8 cellular contexts compared by ENCODE assay signal in genomic region chr12:109475993-109476806, GRCh38. TPM values are rescaled to one million over a fixed set of nuclear protein-coding genes. Genes with fewer than 3 reads are reported as not detected.
DNase-seq lines count a peak whose midpoint lies in the region; ATAC-seq and FAIRE-seq lines count a peak whose summit lies in the region.

No MANE protein-coding gene starts in this region.

- H3K9me3 Mint-ChIP-seq in dendritic cell treated with granulocyte-macrophage colony-stimulating factor and Interleukin-4, amounts not matched to agents 40 ng/mL and 50 ng/mL, for 4 days = no peaks in the 10 kb centered on the region
- H3K9me3 Mint-ChIP-seq in naive thymus-derived CD4-positive, alpha-beta T cell = no peaks in the 10 kb centered on the region

- ATAC-seq in naive thymus-derived CD4-positive, alpha-beta T cell = no peak
- no peak for ATAC-seq in GM18858 (IDR thresholded peaks at IDR 0.05; ENCODE audit: unreplicated experiment)

- peak overlapping the region; percentile 99 for H3K27ac Mint-ChIP-seq in dendritic cell treated with granulocyte-macrophage colony-stimulating factor and Interleukin-4, amounts not matched to agents 40 ng/mL and 50 ng/mL, for 4 days
- H3K27ac Mint-ChIP-seq in naive thymus-derived CD4-positive, alpha-beta T cell = peak overlapping the region; percentile 96 to 99 (median 98)

- peaks cover 44% of the 10 kb centered on the region for H3K4me1 Mint-ChIP-seq in dendritic cell treated with granulocyte-macrophage colony-stimulating factor and Interleukin-4, amounts not matched to agents 40 ng/mL and 50 ng/mL, for 4 days (ENCODE audit: low read depth)
- peaks cover 24 to 61% (median 46%) of the 10 kb centered on the region in 7 donors for H3K4me1 Mint-ChIP-seq in naive thymus-derived CD4-positive, alpha-beta T cell

- peaks cover 33% of the 10 kb centered on the region for H3K36me3 Mint-ChIP-seq in dendritic cell treated with granulocyte-macrophage colony-stimulating factor and Interleukin-4, amounts not matched to agents 40 ng/mL and 50 ng/mL, for 4 days (ENCODE audit: low read depth)
- H3K36me3 Mint-ChIP-seq in naive thymus-derived CD4-positive, alpha-beta T cell = no peaks in the 10 kb centered on the region

- no peak for FAIRE-seq in GM19239 (lab: Jason Lieb, UNC)

- CTCF ChIA-PET in naive thymus-derived CD4-positive, alpha-beta T cell (lab: Charles Lee) = no interaction called here

- POLR2A ChIA-PET in naive thymus-derived CD4-positive, alpha-beta T cell (lab: Charles Lee) = interaction anchor here (0.8 to 2.2 kb wide), 2 partner anchors 13 to 97 kb away, joined by 3 to 9 read pairs; partner anchors contain the start of genes MMAB and MVK

- H3K4me3 Mint-ChIP-seq in dendritic cell treated with granulocyte-macrophage colony-stimulating factor and Interleukin-4, amounts not matched to agents 40 ng/mL and 50 ng/mL, for 4 days = peak overlapping the region; percentile 96
- H3K4me3 Mint-ChIP-seq in naive thymus-derived CD4-positive, alpha-beta T cell = peak overlapping the region; percentile 89 to 99 (median 96)

- intact Hi-C loops in dendritic cell treated with granulocyte-macrophage colony-stimulating factor and Interleukin-4, amounts not matched to agents 40 ng/mL and 50 ng/mL, for 4 days (cut with micrococcal nuclease) = loop anchor here (2.0 kb wide), 2 partner anchors 13 to 43 kb away; no protein-coding TSS in a partner anchor
- intact Hi-C loops in naive thymus-derived CD4-positive, alpha-beta T cell (cut with micrococcal nuclease) = loop anchor here (2.0 to 5.0 kb wide), 6 partner anchors 43 to 1714 kb away; partner anchors contain the start of genes C12orf76 (in 1 of the 2), ISCU (in 1 of the 2), PRDM4 (in 1 of the 2) and SART3 (in 1 of the 2)

- H3K27me3 Mint-ChIP-seq in dendritic cell treated with granulocyte-macrophage colony-stimulating factor and Interleukin-4, amounts not matched to agents 40 ng/mL and 50 ng/mL, for 4 days = no peaks in the 10 kb centered on the region
- no peaks in the 10 kb centered on the region for H3K27me3 Mint-ChIP-seq in naive thymus-derived CD4-positive, alpha-beta T cell

- DNase-seq in AG20443 (ENCODE audit: low spot score) = peak; percentile 22
- no peak for DNase-seq in naive thymus-derived CD4-positive, alpha-beta T cell
- DNase-seq in DMS153 treated with DMSO at 0.1 percent for 48 hours (lab: John Stamatoyannopoulos, UW; ENCODE audit: unreplicated experiment) = no peak
- no peak for DNase-seq in NCI-H1092 treated with DMSO at 0.1 percent for 48 hours (lab: John Stamatoyannopoulos, UW)
- no peak for DNase-seq in GM19239 (ENCODE audit: insufficient read length, low spot score)

- H3K27ac ChIP-seq in KOPT-K1 (ENCODE audit: low read depth, low read length, poor library complexity, severe bottlenecking) = peak overlapping the region; percentile 92
- peak overlapping the region; percentile 90 for H3K27ac ChIP-seq in naive thymus-derived CD4-positive, alpha-beta T cell (ENCODE audit: low read depth, low read length)

- H3K4me1 ChIP-seq in naive thymus-derived CD4-positive, alpha-beta T cell (ENCODE audit: control insufficient read depth in 2 of 2, insufficient read depth in 2 of 2, low read length in 2 of 2) = peaks cover 21 to 26% of the 10 kb centered on the region in 2 donors

- peak overlapping the region; percentile 93 for H3K4me3 ChIP-seq in naive thymus-derived CD4-positive, alpha-beta T cell (ENCODE audit: low read length)

- H3K27me3 ChIP-seq in naive thymus-derived CD4-positive, alpha-beta T cell (ENCODE audit: control insufficient read depth in 2 of 2, insufficient read depth in 2 of 2, low read length in 2 of 2) = no peaks in the 10 kb centered on the region

- H3K9me3 ChIP-seq in KOPT-K1 (ENCODE audit: insufficient read depth, low read length, poor library complexity, severe bottlenecking) = no peaks in the 10 kb centered on the region
- no peaks in the 10 kb centered on the region for H3K9me3 ChIP-seq in naive thymus-derived CD4-positive, alpha-beta T cell (ENCODE audit: control insufficient read depth in 2 of 3, low read length in 3 of 3)

- H3K36me3 ChIP-seq in KOPT-K1 (ENCODE audit: insufficient read depth, low read length) = peaks cover 3% of the 10 kb centered on the region; the same call in 1 of the 2 replicates
- peaks cover 0 to 18% (median 0%) of the 10 kb centered on the region in 3 experiments for H3K36me3 ChIP-seq in naive thymus-derived CD4-positive, alpha-beta T cell (ENCODE audit: control insufficient read depth in 2 of 3, insufficient read depth in 3 of 3, low read length in 3 of 3)

RNA-seq across cellular contexts. Expression of gene KCTD10, which starts 0.9 kb away (rescaled TPM):
- 10 to 100 TPM; 28.6 to 41.1 (median 29.1) TPM for total RNA-seq in naive thymus-derived CD4-positive, alpha-beta T cell
- 10 to 100 TPM; 15.4 to 22.5 TPM for polyA plus RNA-seq in naive thymus-derived CD4-positive, alpha-beta T cell

RNA-seq across cellular contexts. Expression of gene UBE3B, which starts 1.2 kb away (rescaled TPM):
- 10 to 100 TPM; 28.7 to 62.8 (median 35.6) TPM for total RNA-seq in naive thymus-derived CD4-positive, alpha-beta T cell
- polyA plus RNA-seq in naive thymus-derived CD4-positive, alpha-beta T cell = 10 to 100 TPM; 20.2 to 25.1 TPM
